ENCODE assay signal across 1 cellular context in the genomic region with DNA sequence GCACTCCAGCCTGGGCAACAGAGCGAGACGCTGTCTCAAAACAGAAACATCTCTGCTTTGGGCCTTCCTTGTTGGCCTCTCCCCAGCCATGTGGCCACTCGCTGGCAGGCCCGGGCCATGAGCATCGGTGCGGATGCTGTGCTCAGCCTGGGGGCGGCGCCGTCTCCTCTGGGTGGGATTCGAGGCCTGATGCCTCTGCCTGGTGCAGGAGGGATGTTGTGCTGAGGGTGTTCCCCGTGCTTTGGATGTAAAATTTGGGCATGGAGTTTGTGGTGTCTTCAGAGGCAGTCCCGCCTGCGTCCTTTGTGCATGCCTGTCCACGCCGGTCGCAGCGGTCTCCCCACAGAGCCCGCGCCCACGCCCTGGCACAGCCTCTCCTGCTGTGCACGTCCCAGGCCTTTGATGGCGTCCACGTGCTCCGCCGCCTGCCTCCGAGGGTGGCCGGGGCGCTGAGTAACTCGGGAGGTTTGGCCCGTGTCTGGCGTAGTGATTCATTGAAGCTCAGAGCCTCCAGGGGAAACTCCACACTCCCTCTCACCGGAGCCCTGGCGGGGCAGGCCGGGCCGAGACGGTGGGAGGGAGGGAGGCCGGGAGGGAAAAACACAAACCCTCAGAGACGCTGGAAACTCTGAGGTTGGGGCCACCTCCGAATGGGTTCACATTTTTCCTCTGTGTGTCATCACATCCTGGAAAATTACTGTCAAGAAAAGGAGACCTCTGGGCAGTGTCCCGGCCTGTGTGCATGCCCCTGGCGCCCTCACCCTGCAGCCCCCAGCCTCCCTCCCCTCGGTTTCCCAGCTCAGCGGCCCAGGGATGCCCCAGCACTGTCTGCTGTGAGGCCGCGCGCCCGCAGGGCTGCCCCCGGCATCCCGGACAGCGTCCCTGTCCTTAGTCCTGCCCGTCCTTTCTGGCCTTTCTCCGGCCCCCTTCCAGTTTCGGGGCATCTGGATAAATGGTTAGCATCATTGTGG.
A peak's percentile ranks its signal among the peaks of the same experiment; 100 is the strongest.
TF ChIP-seq lines count a peak whose summit lies in the region.

No MANE protein-coding gene starts in this region.

TF ChIP-seq in SK-N-SH, 30 proteins besides CTCF, POLR2A, EP300 and RAD21 (continued from another document):
- TF ChIP-seq REST (IDR thresholded peaks at IDR 0.05; ENCODE audit: low read depth, low read length) (peak; percentile 79), POLR2AphosphoS5 (IDR thresholded peaks at IDR 0.05; ENCODE audit: low read depth, low read length) (peak; percentile 37; the same call in 1 of the 2 replicates), SMC3 (IDR thresholded peaks at IDR 0.05; ENCODE audit: low read depth, low read length) (0 out of 2 replicates have a peak, but pooled peaks have one; percentile 1), MXI1 (IDR thresholded peaks at IDR 0.05; ENCODE audit: low read depth, low read length) (peak; percentile 50; the same call in 1 of the 2 replicates), FOXM1 (IDR thresholded peaks at IDR 0.05; ENCODE audit: low read depth) (peak; percentile 70; the same call in 1 of the 2 replicates), ELF1 (IDR thresholded peaks at IDR 0.05) (no peak), JUND (IDR thresholded peaks at IDR 0.05) (peak; percentile 89; the same call in 1 of the 2 replicates), FOXJ3 (CRISPR knock-in tag; IDR thresholded peaks at IDR 0.05) (no peak), CHD2 (IDR thresholded peaks at IDR 0.05; ENCODE audit: low read length, partially characterized antibody) (no peak), FOSL2 (IDR thresholded peaks at IDR 0.05; ENCODE audit: borderline replicate concordance, low read depth) (peak; percentile 92), IRF3 (IDR thresholded peaks at IDR 0.05; ENCODE audit: low read depth, low read length) (no peak), ZBTB33 (IDR thresholded peaks at IDR 0.05; ENCODE audit: borderline replicate concordance, low read depth) (no peak; the same call in 1 of the 2 replicates), EZH2phosphoT487 (IDR thresholded peaks at IDR 0.05; ENCODE audit: borderline replicate concordance, low read depth) (no peak), SIN3A (IDR thresholded peaks at IDR 0.05; ENCODE audit: borderline replicate concordance, low read depth, low read length) (peak; percentile 83; the same call in 1 of the 2 replicates), YY1 (IDR thresholded peaks at IDR 0.05; ENCODE audit: low read depth) (peak; percentile 72), TCF12 (IDR thresholded peaks at IDR 0.05) (peak; percentile 84), TAF1 (IDR thresholded peaks at IDR 0.05; ENCODE audit: borderline replicate concordance, low read depth, low read length) (peak; percentile 47; the same call in 1 of the 2 replicates), NFIC (IDR thresholded peaks at IDR 0.05; ENCODE audit: borderline replicate concordance) (peak; percentile 79), RCOR1 (IDR thresholded peaks at IDR 0.05; ENCODE audit: low read length) (no peak)
- TF ChIP-seq, protein P1, sequence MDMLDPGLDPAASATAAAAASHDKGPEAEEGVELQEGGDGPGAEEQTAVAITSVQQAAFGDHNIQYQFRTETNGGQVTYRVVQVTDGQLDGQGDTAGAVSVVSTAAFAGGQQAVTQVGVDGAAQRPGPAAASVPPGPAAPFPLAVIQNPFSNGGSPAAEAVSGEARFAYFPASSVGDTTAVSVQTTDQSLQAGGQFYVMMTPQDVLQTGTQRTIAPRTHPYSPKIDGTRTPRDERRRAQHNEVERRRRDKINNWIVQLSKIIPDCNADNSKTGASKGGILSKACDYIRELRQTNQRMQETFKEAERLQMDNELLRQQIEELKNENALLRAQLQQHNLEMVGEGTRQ (IDR thresholded peaks at IDR 0.05; ENCODE audit: borderline replicate concordance, low read depth, low read length), result no peak
